Comparison of ENCODE assay signal across 11 cellular contexts in genomic region chr2:209984291-209984690, GRCh38.
"Had no signal": no experiment of that assay in that cellular context is flagged by ENCODE, and none has a peak within 500 bp of the region (broad histone marks: within the 10 kb centered on the region; RNA-seq: fewer than 3 reads in every experiment).

No MANE protein-coding gene starts in this region.

- H2AFZ ChIP-seq: GM23248, GM23338 had no signal

- H3K4me3 Mint-ChIP-seq: GM23338, H9, HFFc6 had no signal

- H3K9ac ChIP-seq: GM23248 had no signal

- H3K4me3 ChIP-seq: GM23248, GM23338, HAP-1 had no signal

- H3K27ac Mint-ChIP-seq: GM23338, H9, HFFc6 had no signal

- H3K9me3 ChIP-seq: HAP-1 had no signal

- ATAC-seq: GM23338, HCT116 had no signal

- H3K27ac ChIP-seq: GM23248 had no signal

- FAIRE-seq: H1, H54 had no signal

- H3K4me1 ChIP-seq: HAP-1 had no signal

- H3K36me3 ChIP-seq: HAP-1 had no signal

- DNase-seq: GM23248, GOT3, H7, H9, HCEC 1CT, HFFc6 had no signal

- H3K4me2 ChIP-seq: GM23338 had no signal

- H3K9me3 Mint-ChIP-seq: GM23338, H9, HFFc6 had no signal

- H3K4me1 Mint-ChIP-seq: GM23338, H9 had no signal
